Comparison of ENCODE assay signal across 8 cellular contexts in the genomic region with DNA sequence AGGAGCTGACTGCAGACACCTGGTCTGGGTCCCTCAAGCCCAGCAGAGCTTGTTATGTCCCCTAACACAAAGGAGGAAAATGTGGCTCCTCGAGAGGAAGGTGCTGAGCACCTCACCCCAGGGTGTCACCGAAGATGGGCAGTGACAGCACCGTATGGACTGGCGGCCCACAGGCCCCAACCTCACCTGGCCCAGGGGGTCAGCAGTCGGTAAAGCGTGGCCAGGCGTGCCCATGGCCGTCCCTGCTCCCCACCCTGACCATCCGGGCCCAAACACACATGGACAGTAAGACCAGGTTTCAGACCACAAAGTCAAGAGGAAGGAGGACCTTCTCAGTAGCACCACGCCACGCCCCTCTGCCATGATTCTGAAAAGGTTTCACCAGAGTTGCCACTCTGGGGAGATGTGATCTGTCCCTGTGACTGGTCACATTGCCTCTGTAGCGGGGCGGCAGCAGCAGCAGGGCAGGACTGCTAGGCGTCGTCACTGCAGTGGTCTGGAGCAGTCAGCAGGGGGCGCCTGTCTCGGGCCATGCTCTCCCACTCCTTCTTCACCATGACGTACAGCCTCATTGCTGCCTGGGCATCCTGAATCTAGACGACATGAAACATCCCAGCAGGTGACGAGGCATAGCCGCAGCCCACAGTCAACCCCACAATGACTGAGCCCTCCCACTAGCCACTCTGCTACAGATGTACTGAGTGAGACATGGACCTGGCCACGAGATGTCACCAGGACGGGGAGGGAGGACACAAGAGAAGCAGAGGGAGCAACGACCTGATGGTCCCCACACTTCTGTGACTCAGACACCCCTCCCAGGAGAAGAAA.
A peak's percentile ranks its signal among the peaks of the same experiment; 100 is the strongest.
DNase-seq lines count a peak whose midpoint lies in the region.

No MANE protein-coding gene starts in this region.

- no peak overlapping the region for H3K27ac ChIP-seq in substantia nigra (ENCODE audit: low read depth, low read length, poor library complexity, severe bottlenecking)

- DNase-seq in NCI-H2081 (lab: John Stamatoyannopoulos, UW), result peak; percentile 49 to 55
- no peak for DNase-seq in NCI-H2081 treated with DMSO at 0.1 percent for 48 hours (lab: John Stamatoyannopoulos, UW)
- DNase-seq in KG1 (lab: John Stamatoyannopoulos, UW), result peak; percentile 33
- DNase-seq in SHP77 treated with DMSO at 0.1 percent for 48 hours (lab: John Stamatoyannopoulos, UW), result peak; percentile 41
- DNase-seq in activated T-helper 9 cell treated with anti-CD3 and anti-CD28 coated beads, Interleukin-2, amount 50 U/mL, for 16 hours (ENCODE audit: low read depth), result peak; percentile 74
- peak; percentile 51 for DNase-seq in fibroblast of the conjunctiva (ENCODE audit: low read depth)
- peak in 50 of 56 donors; percentile 8 to 76 (median 51) for DNase-seq in nucleus accumbens (lab: John Stamatoyannopoulos, UW)
- DNase-seq in substantia nigra (lab: John Stamatoyannopoulos, UW), result peak in 47 of 49 donors; percentile 12 to 82 (median 54)
